In genomic region chr16:569445-570254, GRCh38 we compare ENCODE assay signal across 8 cellular contexts. TPM values are rescaled to one million over a fixed set of nuclear protein-coding genes. Genes with fewer than 3 reads are reported as not detected.
DNase-seq lines count a peak whose midpoint lies in the region; ATAC-seq and TF ChIP-seq lines count a peak whose summit lies in the region.

Gene PIGQ, plus strand, starts transcription at chr16:569968. Its CDS starts 4,107 bp downstream, at chr16:574075.

- peaks cover 31 to 35% of the 10 kb centered on the region in 2 donors for H3K4me1 Mint-ChIP-seq in immature natural killer cell

- peak; percentile 70 for DNase-seq in ACHN
- peak; percentile 45 for DNase-seq in Jurkat, Clone E6-1 (ENCODE audit: low read depth, low spot score)
- peak; percentile 33 to 51 (median 48) for DNase-seq in activated CD4-positive, CD25-positive, alpha-beta regulatory T cell (lab: John Stamatoyannopoulos, UW)
- peak; percentile 55 to 67 for DNase-seq in cardiac fibroblast (ENCODE audit: low read depth in 2 of 2)
- DNase-seq in immature natural killer cell: peak; percentile 66 to 73 (median 67)
- peak; percentile 47 for DNase-seq in smooth muscle cell (lab: John Stamatoyannopoulos, UW; ENCODE audit: unreplicated experiment)

- H3K4me3 Mint-ChIP-seq in immature natural killer cell: peak within 1 kb of the TSS; percentile 80 to 86 (median 83)

- H3K79me2 ChIP-seq in smooth muscle cell (ENCODE audit: low read depth): peaks cover 13% of the 10 kb centered on the region

- no peaks in the 10 kb centered on the region for H3K36me3 ChIP-seq in smooth muscle cell (ENCODE audit: low read depth)

- H3K9me3 Mint-ChIP-seq in immature natural killer cell: no peaks in the 10 kb centered on the region

- H3K27ac ChIP-seq in smooth muscle cell (ENCODE audit: low read depth): peak within 1 kb of the TSS; percentile 52

- H2AFZ ChIP-seq in smooth muscle cell (ENCODE audit: low read depth): peak within 1 kb of the TSS; percentile 85

- peaks cover 19% of the 10 kb centered on the region for H3K4me1 ChIP-seq in smooth muscle cell (ENCODE audit: low read depth)

- in situ Hi-C loops in ACHN (cut with HindIII; ENCODE audit: low pct_ligation_motif_present, low pct_unique_long_range_greater_than_20kb, low sequenced_read_pairs): no loop called here

- H3K4me3 ChIP-seq in Jurkat, Clone E6-1 (ENCODE audit: low read length): peak within 1 kb of the TSS; percentile 67
- H3K4me3 ChIP-seq in cardiac fibroblast (replicated peaks in 1 of 2; ENCODE audit: low read depth in 2 of 2, low read length in 2 of 2) (peak within 1 kb of the TSS; percentile 60 to 77), smooth muscle cell (peak within 1 kb of the TSS; percentile 97)

- no peaks in the 10 kb centered on the region for H3F3A ChIP-seq in smooth muscle cell (ENCODE audit: low read depth)

- peak within 1 kb of the TSS; percentile 99 for H3K4me2 ChIP-seq in smooth muscle cell

- no peak for TF ChIP-seq CTCF in cardiac fibroblast (IDR thresholded peaks at IDR 0.05; ENCODE audit: low read depth, low read length)
- TF ChIP-seq CTCF in smooth muscle cell (IDR thresholded peaks at IDR 0.05; ENCODE audit: borderline replicate concordance, insufficient read depth, poor library complexity, severe bottlenecking): no peak

- H4K20me1 ChIP-seq in smooth muscle cell (ENCODE audit: low read depth): peaks cover 18% of the 10 kb centered on the region

- peak within 1 kb of the TSS; percentile 90 for H3K9ac ChIP-seq in smooth muscle cell (ENCODE audit: low read depth)

- H3K27me3 Mint-ChIP-seq in immature natural killer cell (ENCODE audit: low read depth in 3 of 3): peaks cover 8 to 19% (median 19%) of the 10 kb centered on the region in 3 donors

- no peaks in the 10 kb centered on the region for H3K9me3 ChIP-seq in smooth muscle cell (replicated peaks; ENCODE audit: low read depth)

- 6% methylated on average over 22 of the region's 87 CpGs for whole genome bisulfite sequencing in smooth muscle cell (ENCODE audit: low lambda C conversion rate)

- no peaks in the 10 kb centered on the region for H3K36me3 Mint-ChIP-seq in immature natural killer cell

- ATAC-seq in GM18861 (IDR thresholded peaks at IDR 0.05; ENCODE audit: unreplicated experiment) (peak; percentile 58), HG03469 (IDR thresholded peaks at IDR 0.05; ENCODE audit: unreplicated experiment) (no peak)

- peak within 1 kb of the TSS; percentile 74 to 95 (median 85) for H3K27ac Mint-ChIP-seq in immature natural killer cell

- H3K27me3 ChIP-seq in smooth muscle cell (ENCODE audit: low read depth): no peaks in the 10 kb centered on the region

RNA-seq across cellular contexts. Expression of gene PIGQ, which starts in this region (rescaled TPM):
- 28.1 TPM for polyA plus RNA-seq in Jurkat, Clone E6-1 (2012; ENCODE audit: insufficient read depth, insufficient read length)
- polyA plus RNA-seq in immature natural killer cell: 10 to 100 TPM; 10.5 to 17.7 (median 12.6) TPM
- total RNA-seq in smooth muscle cell: 21.0 and 30.1 TPM in 2 replicates
- polyA plus RNA-seq in smooth muscle cell: 45.7 and 51.0 TPM in 2 replicates
